Comparison of ENCODE assay signal across 17 cellular contexts in genomic region chr6:46078294-46078693, GRCh38.
"Had no signal": no experiment of that assay in that cellular context is flagged by ENCODE, and none has a peak within 500 bp of the region (broad histone marks: within the 10 kb centered on the region; RNA-seq: fewer than 3 reads in every experiment).

No MANE protein-coding gene starts in this region.

- H3K4me1 ChIP-seq: heart right ventricle, left lung, testis, upper lobe of right lung had no signal

- H3K27ac ChIP-seq: heart right ventricle, left lung, testis, upper lobe of right lung had no signal

- H3K27me3 Mint-ChIP-seq: central memory CD8-positive, alpha-beta T cell; memory B cell; stimulated activated naive CD8-positive, alpha-beta T cell treated with anti-CD3 and anti-CD28 coated beads, Interleukin-15, Interleukin-2, amounts not matched to agents 100 ng/mL and 50 ng/mL, for 24 hours had no signal

- H3K4me3 Mint-ChIP-seq: activated T-helper 1 cell treated with anti-CD3 and anti-CD28 coated beads, Interleukin-12 subunit alpha, Interleukin-12 subunit beta, Interleukin-2, Interleukin-4 antibody, amounts not matched to agents 30 ng/mL and 10 ng/mL and 1 ng/mL, durations not matched to agents 14 hours and 24 hours and 36 hours; central memory CD8-positive, alpha-beta T cell; memory B cell; natural killer cell; stimulated activated naive CD8-positive, alpha-beta T cell treated with anti-CD3 and anti-CD28 coated beads, Interleukin-15, Interleukin-2, amounts not matched to agents 100 ng/mL and 50 ng/mL, for 24 hours; T-helper 1 cell treated with Interleukin-12 subunit alpha and Interleukin-12 subunit beta and Interleukin-4 antibody, amounts not matched to agents 30 μg/mL and 1 μg/mL, for 36 hours; WTC11 had no signal

- H3K36me3 Mint-ChIP-seq: activated naive CD4-positive, alpha-beta T cell treated with anti-CD3 and anti-CD28 coated beads, Interleukin-2, amount 50 U/mL, for 72 hours; memory B cell; natural killer cell; WTC11 had no signal

- H3K9me3 Mint-ChIP-seq: activated naive CD4-positive, alpha-beta T cell treated with anti-CD3 and anti-CD28 coated beads, Interleukin-2, amount 50 U/mL, for 72 hours; activated T-helper 1 cell treated with anti-CD3 and anti-CD28 coated beads, Interleukin-12 subunit alpha, Interleukin-12 subunit beta, Interleukin-2, Interleukin-4 antibody, amounts not matched to agents 30 ng/mL and 10 ng/mL and 1 ng/mL, durations not matched to agents 14 hours and 24 hours and 36 hours; central memory CD8-positive, alpha-beta T cell; memory B cell; natural killer cell; stimulated activated naive CD8-positive, alpha-beta T cell treated with anti-CD3 and anti-CD28 coated beads, Interleukin-15, Interleukin-2, amounts not matched to agents 100 ng/mL and 50 ng/mL, for 24 hours; T-helper 1 cell treated with Interleukin-12 subunit alpha and Interleukin-12 subunit beta and Interleukin-4 antibody, amounts not matched to agents 30 μg/mL and 1 μg/mL, for 36 hours; WTC11 had no signal

- DNase-seq: amniotic stem cell; body of pancreas; effector memory CD4-positive, alpha-beta T cell; heart right ventricle; islet precursor cell; left lung; natural killer cell; SHP77 treated with DMSO at 0.1 percent for 48 hours; testis; upper lobe of right lung had no signal

- H3K36me3 ChIP-seq: heart right ventricle, left lung, upper lobe of right lung had no signal

- H3K27ac Mint-ChIP-seq: activated naive CD4-positive, alpha-beta T cell treated with anti-CD3 and anti-CD28 coated beads, Interleukin-2, amount 50 U/mL, for 72 hours; activated T-helper 1 cell treated with anti-CD3 and anti-CD28 coated beads, Interleukin-12 subunit alpha, Interleukin-12 subunit beta, Interleukin-2, Interleukin-4 antibody, amounts not matched to agents 30 ng/mL and 10 ng/mL and 1 ng/mL, durations not matched to agents 14 hours and 24 hours and 36 hours; memory B cell; natural killer cell; stimulated activated naive CD8-positive, alpha-beta T cell treated with anti-CD3 and anti-CD28 coated beads, Interleukin-15, Interleukin-2, amounts not matched to agents 100 ng/mL and 50 ng/mL, for 24 hours; T-helper 1 cell treated with Interleukin-12 subunit alpha and Interleukin-12 subunit beta and Interleukin-4 antibody, amounts not matched to agents 30 μg/mL and 1 μg/mL, for 36 hours; WTC11 had no signal

- H3K9me3 ChIP-seq: body of pancreas, heart right ventricle, left lung, testis, upper lobe of right lung had no signal

- ATAC-seq: body of pancreas, heart right ventricle, left lung, natural killer cell, upper lobe of right lung, WTC11 had no signal

- H3K4me3 ChIP-seq: body of pancreas, heart right ventricle, left lung, testis, upper lobe of right lung had no signal

- H3K4me1 Mint-ChIP-seq: central memory CD8-positive, alpha-beta T cell; WTC11 had no signal
